Comparison of ENCODE assay signal across 8 cellular contexts in genomic region chr18:28176674-28176932, GRCh38. TPM values are rescaled to one million over a fixed set of nuclear protein-coding genes. Genes with fewer than 3 reads are reported as not detected.
DNase-seq lines count a peak whose midpoint lies in the region; ATAC-seq, FAIRE-seq and TF ChIP-seq lines count a peak whose summit lies in the region.

No MANE protein-coding gene starts in this region.

- POLR2A ChIA-PET in HepG2 (lab: Yijun Ruan, JAX): interaction anchor here (0.6 to 2.6 kb wide), 5 partner anchors 12 to 209 kb away, joined by 3 to 24 read pairs (median 3); no protein-coding TSS in a partner anchor

- TF ChIP-seq CTCF in brain (conservative IDR thresholded peaks at IDR 0.05) (no peak), HepG2 (CRISPR knock-in tag; IDR thresholded peaks at IDR 0.05) (no peak), type B pancreatic cell (conservative IDR thresholded peaks at IDR 0.05) (no peak)

- H3K9ac ChIP-seq in HepG2 (ENCODE audit: insufficient read depth, low read depth, low read length): peak overlapping the region; percentile 80

- H3K4me3 Mint-ChIP-seq in brain: peak overlapping the region; percentile 94 to 98 (median 98)
- H3K4me3 Mint-ChIP-seq in type B pancreatic cell: peak overlapping the region; percentile 97

- H3K4me2 ChIP-seq in HepG2 (ENCODE audit: low read depth, low read length): peak overlapping the region; percentile 83

- H3K27ac Mint-ChIP-seq in brain (peak overlapping the region; percentile 97 to 100 (median 99)), type B pancreatic cell (peak overlapping the region; percentile 88)

- no peak for TF ChIP-seq POLR2A in HepG2 (IDR thresholded peaks at IDR 0.05; ENCODE audit: insufficient read depth in 1 of 2, low read depth in 2 of 2, low read length in 2 of 2)

- no peak for FAIRE-seq in HepG2 (lab: Jason Lieb, UNC)

- BruUV-seq in HepG2 (replicated peaks; lab: Mats Ljungman, UMichigan): no TSS peak

- peak overlapping the region; percentile 65 for H3K27ac ChIP-seq in HepG2 (ENCODE audit: extremely low read length, insufficient read depth, low read length)

- in situ Hi-C loops in HepG2 (cut with HindIII; ENCODE audit: extremely low pct_ligation_motif_present, low pct_unique_long_range_greater_than_20kb): loop anchor here (25.0 kb wide), 3 partner anchors 389 to 564 kb away; no protein-coding TSS in a partner anchor

- H3K9me3 ChIP-seq in HepG2 (ENCODE audit: low read length): no peaks in the 10 kb centered on the region

- H4K20me1 ChIP-seq in HepG2 (ENCODE audit: insufficient read depth, low read length): peaks cover 8% of the 10 kb centered on the region

- H3K27me3 ChIP-seq in HepG2 (ENCODE audit: control insufficient read depth in 1 of 2, insufficient read depth in 2 of 2, low read length in 2 of 2): no peaks in the 10 kb centered on the region; a peak in 1 of 5 replicates

- H3K4me3 ChIP-seq in HepG2 (replicated peaks in 1 of 3; ENCODE audit: insufficient read depth in 1 of 3, low read depth in 2 of 3, low read length in 3 of 3): peak overlapping the region; percentile 85 to 96 (median 88)

- ATAC-seq in HepG2 (peak; percentile 19), GM19455 (IDR thresholded peaks at IDR 0.05; ENCODE audit: unreplicated experiment) (no peak), HG03039 (IDR thresholded peaks at IDR 0.05; ENCODE audit: unreplicated experiment) (no peak), GM18517 (IDR thresholded peaks at IDR 0.05; ENCODE audit: unreplicated experiment) (no peak)

- H3K4me1 Mint-ChIP-seq in brain: peaks cover 47% of the 10 kb centered on the region
- peaks cover 11% of the 10 kb centered on the region for H3K4me1 Mint-ChIP-seq in type B pancreatic cell (ENCODE audit: unreplicated experiment)

- TF ChIP-seq RAD21 in HepG2 (CRISPR knock-in tag; IDR thresholded peaks at IDR 0.05): no peak; the same call in 1 of the 2 replicates

- H3K36me3 ChIP-seq in HepG2 (replicated peaks in 1 of 2; ENCODE audit: control insufficient read depth in 1 of 2, insufficient read depth in 2 of 2, low read length in 2 of 2): no peaks in the 10 kb centered on the region

- TF ChIP-seq EP300 in HepG2 (IDR thresholded peaks at IDR 0.05; ENCODE audit: low read depth in 2 of 2, low read length in 2 of 2): no peak
- TF ChIP-seq EP300 in HepG2 (CRISPR knock-in tag; IDR thresholded peaks at IDR 0.05; ENCODE audit: borderline replicate concordance): no peak

- peaks cover 37% of the 10 kb centered on the region for H3K4me1 ChIP-seq in HepG2 (ENCODE audit: insufficient read depth, low read length)

- H3K9me3 Mint-ChIP-seq in brain (peaks cover 0 to 4% (median 0%) of the 10 kb centered on the region in 5 experiments), type B pancreatic cell (no peaks in the 10 kb centered on the region)

- 5% methylated on average over 15 of the region's 38 CpGs for WGBS in HepG2 (ENCODE audit: low lambda C conversion rate)

- peaks cover 28% of the 10 kb centered on the region for H3K27me3 Mint-ChIP-seq in brain
- H3K27me3 Mint-ChIP-seq in type B pancreatic cell: peaks cover 45% of the 10 kb centered on the region

- CTCF ChIA-PET in HepG2 (lab: Yijun Ruan, JAX; ENCODE audit: low intra/inter-chr PET ratio, low total read pairs): no interaction called here

- H3K79me2 ChIP-seq in HepG2 (ENCODE audit: insufficient read depth, low read length): peaks cover 44% of the 10 kb centered on the region

- intact Hi-C loops in HepG2 (cut with micrococcal nuclease; ENCODE audit: unreplicated experiment): loop anchor here (5.0 kb wide), 2 partner anchors 84 to 104 kb away; no protein-coding TSS in a partner anchor

- DNase-seq in activated CD8-positive, alpha-beta memory T cell treated with anti-CD3 and anti-CD28 coated beads for 24 hours: peak; percentile 54
- DNase-seq in activated CD8-positive, alpha-beta memory T cell treated with anti-CD3 and anti-CD28 coated beads, Interleukin-2, amount 50 U/mL, for 4 hours: no peak
- DNase-seq in HepG2 (ENCODE audit: low spot score) (no peak), type B pancreatic cell (ENCODE audit: extremely low spot score, unreplicated experiment) (no peak)

- no peak overlapping the region for H2AFZ ChIP-seq in HepG2 (ENCODE audit: low read length)

- peaks cover 4% of the 10 kb centered on the region for H3K36me3 Mint-ChIP-seq in brain
- no peaks in the 10 kb centered on the region for H3K36me3 Mint-ChIP-seq in type B pancreatic cell

TF ChIP-seq in HepG2, 621 proteins besides CTCF, POLR2A, EP300 and RAD21:
- no peak for TF ChIP-seq ZKSCAN1 (IDR thresholded peaks at IDR 0.05; ENCODE audit: low read length)
- TF ChIP-seq HES4 (CRISPR knock-in tag; IDR thresholded peaks at IDR 0.05; ENCODE audit: borderline replicate concordance): peak; percentile 24; the same call in 1 of the 2 replicates

RNA-seq across cellular contexts. Expression of gene CDH2, which starts 0.3 kb away (rescaled TPM):
- polyA plus RNA-seq in brain (ENCODE audit: insufficient read depth, low read depth, low replicate concordance) (85.4 TPM), HepG2 (2011; rRNA removed) (27.6 and 36.1 TPM in 2 replicates)
- total RNA-seq in HepG2 (2016; rRNA removed; fragmentation: Illumina TruSeq; extraction: Trizol) (14.6 and 18.6 TPM in 2 replicates), type B pancreatic cell (ENCODE audit: low replicate concordance) (38.2 and 145 TPM in 2 replicates)
- 2.2 TPM in 2 replicates for total RNA-seq in HepG2 (2016; cell fraction: cytosol; rRNA removed; fragmentation: Illumina TruSeq; extraction: Trizol; ENCODE audit: low read depth)
- 13.2 and 17.8 TPM in 2 replicates for total RNA-seq in HepG2 (2016; cell fraction: insoluble cytoplasmic fraction; rRNA removed; fragmentation: Illumina TruSeq; extraction: Trizol)
- 6.8 and 7.7 TPM in 2 replicates for total RNA-seq in HepG2 (2016; cell fraction: membrane; rRNA removed; fragmentation: Illumina TruSeq; extraction: Trizol)
- 26.3 and 30.4 TPM in 2 replicates for total RNA-seq in HepG2 (2016; cell fraction: nucleus; rRNA removed; fragmentation: Illumina TruSeq; extraction: Trizol)
- polyA plus RNA-seq in HepG2 (2011; cell fraction: cytosol; rRNA removed): 26.1 and 29.9 TPM in 2 replicates
- 12.8 and 13.4 TPM in 2 replicates for polyA plus RNA-seq in HepG2 (2011; cell fraction: nucleus; rRNA removed)
- 71.4 and 72.2 TPM in 2 replicates for polyA plus RNA-seq in HepG2 (2012)
- 1.3 TPM in 2 replicates for polyA plus RNA-seq in HepG2 (2016; cell fraction: cytosol; fragmentation: Illumina TruSeq; extraction: Trizol; ENCODE audit: low read depth)
- polyA plus RNA-seq in HepG2 (2016; cell fraction: insoluble cytoplasmic fraction; fragmentation: Illumina TruSeq; extraction: Trizol; ENCODE audit: low read depth): 12.0 and 12.8 TPM in 2 replicates
- 3.5 and 4.5 TPM in 2 replicates for polyA plus RNA-seq in HepG2 (2016; cell fraction: membrane; fragmentation: Illumina TruSeq; extraction: Trizol; ENCODE audit: low read depth)
- polyA plus RNA-seq in HepG2 (2016; cell fraction: nucleus; fragmentation: Illumina TruSeq; extraction: Trizol; ENCODE audit: insufficient read depth, low read depth): 23.8 and 24.4 TPM in 2 replicates
- polyA minus RNA-seq in HepG2 (2011; rRNA and poly(A)+ RNA removed; ENCODE audit: low replicate concordance): 0.23 and 58.1 TPM in 2 replicates
- polyA minus RNA-seq in HepG2 (2011; cell fraction: cytosol; rRNA and poly(A)+ RNA removed): 47.6 and 51.6 TPM in 2 replicates
- polyA minus RNA-seq in HepG2 (2011; cell fraction: nucleus; rRNA and poly(A)+ RNA removed): 50.2 and 52.5 TPM in 2 replicates
